In the genomic region with DNA sequence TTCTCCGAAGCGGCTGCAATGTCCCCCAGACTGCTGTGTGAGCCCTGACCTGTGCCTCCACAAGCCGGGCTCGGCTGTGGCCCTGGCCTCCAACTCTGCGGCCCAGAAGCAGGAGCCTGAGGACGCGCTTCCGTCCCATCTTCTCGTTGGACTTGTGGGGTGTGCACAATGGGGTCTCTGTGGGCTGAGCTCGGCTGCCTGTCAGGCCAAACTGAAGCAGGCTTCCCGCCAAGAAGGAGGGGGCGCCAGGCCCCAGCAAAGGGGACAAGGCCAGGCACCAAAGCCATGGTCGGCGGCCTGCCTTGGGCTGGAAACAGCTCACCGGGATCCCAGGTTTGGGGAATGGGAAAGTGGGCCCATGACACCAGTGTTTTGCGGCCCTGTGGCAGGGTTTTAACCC, we compare ENCODE assay signal across 1 cellular context.
TF ChIP-seq lines count a peak whose summit lies in the region.

No MANE protein-coding gene starts in this region.

TF ChIP-seq in WTC11, 78 proteins besides CTCF, POLR2A, EP300 and RAD21 (continued from another document):
- no peak for TF ChIP-seq PRDM15 (CRISPR knock-in tag; IDR thresholded peaks at IDR 0.05)
- TF ChIP-seq PRRX2 (CRISPR knock-in tag; IDR thresholded peaks at IDR 0.05): no peak
- TF ChIP-seq NR1H2 (CRISPR knock-in tag; IDR thresholded peaks at IDR 0.05): no peak
- TF ChIP-seq KAT7 (CRISPR knock-in tag; IDR thresholded peaks at IDR 0.05; ENCODE audit: borderline replicate concordance): no peak
- TF ChIP-seq EMX1 (CRISPR knock-in tag; IDR thresholded peaks at IDR 0.05): no peak
- no peak for TF ChIP-seq TP53 (CRISPR knock-in tag; IDR thresholded peaks at IDR 0.05)
- TF ChIP-seq, protein P1, sequence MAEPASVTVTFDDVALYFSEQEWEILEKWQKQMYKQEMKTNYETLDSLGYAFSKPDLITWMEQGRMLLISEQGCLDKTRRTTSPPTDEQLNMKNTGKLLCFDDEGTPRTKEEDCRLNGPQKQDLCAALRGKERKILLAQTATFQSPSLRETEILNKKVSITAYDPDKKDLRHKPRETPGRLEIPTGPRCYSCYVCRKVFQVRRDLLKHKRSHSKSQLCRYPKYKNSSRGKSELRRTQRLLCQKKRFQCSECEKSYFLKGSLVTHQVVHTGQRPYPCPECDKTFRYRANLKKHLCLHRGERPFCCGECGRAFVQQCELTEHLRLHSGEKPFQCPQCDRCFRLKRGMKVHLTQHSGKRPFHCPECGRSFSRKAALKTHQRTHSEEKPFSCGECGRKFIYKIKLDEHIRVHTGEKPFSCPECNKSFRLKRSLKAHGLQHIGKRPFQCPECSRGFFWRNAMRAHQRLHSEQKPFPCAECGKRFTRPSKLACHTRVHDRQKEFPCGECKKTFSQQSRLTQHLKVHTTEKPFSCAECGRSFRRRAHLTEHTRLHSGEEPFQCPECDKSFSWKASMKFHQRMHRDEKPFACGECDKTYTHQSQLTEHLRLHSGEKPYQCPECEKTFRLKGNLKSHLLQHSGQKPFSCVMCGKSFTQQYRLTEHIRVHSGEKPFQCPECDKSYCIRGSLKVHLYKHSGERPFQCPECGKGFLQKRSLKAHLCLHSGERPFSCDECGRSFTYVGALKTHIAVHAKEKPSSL (CRISPR knock-in tag; conservative IDR thresholded peaks at IDR 0.05): no peak
- TF ChIP-seq, protein P2, sequence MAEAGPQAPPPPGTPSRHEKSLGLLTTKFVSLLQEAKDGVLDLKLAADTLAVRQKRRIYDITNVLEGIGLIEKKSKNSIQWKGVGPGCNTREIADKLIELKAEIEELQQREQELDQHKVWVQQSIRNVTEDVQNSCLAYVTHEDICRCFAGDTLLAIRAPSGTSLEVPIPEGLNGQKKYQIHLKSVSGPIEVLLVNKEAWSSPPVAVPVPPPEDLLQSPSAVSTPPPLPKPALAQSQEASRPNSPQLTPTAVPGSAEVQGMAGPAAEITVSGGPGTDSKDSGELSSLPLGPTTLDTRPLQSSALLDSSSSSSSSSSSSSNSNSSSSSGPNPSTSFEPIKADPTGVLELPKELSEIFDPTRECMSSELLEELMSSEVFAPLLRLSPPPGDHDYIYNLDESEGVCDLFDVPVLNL (CRISPR knock-in tag; IDR thresholded peaks at IDR 0.05; ENCODE audit: borderline replicate concordance, low read depth): no peak
- TF ChIP-seq, protein P3, sequence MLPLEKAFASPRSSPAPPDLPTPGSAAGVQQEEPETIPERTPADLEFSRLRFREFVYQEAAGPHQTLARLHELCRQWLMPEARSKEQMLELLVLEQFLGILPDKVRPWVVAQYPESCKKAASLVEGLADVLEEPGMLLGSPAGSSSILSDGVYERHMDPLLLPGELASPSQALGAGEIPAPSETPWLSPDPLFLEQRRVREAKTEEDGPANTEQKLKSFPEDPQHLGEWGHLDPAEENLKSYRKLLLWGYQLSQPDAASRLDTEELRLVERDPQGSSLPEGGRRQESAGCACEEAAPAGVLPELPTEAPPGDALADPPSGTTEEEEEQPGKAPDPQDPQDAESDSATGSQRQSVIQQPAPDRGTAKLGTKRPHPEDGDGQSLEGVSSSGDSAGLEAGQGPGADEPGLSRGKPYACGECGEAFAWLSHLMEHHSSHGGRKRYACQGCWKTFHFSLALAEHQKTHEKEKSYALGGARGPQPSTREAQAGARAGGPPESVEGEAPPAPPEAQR (CRISPR knock-in tag; IDR thresholded peaks at IDR 0.05): no peak
- no peak for TF ChIP-seq ATF2 (CRISPR knock-in tag; IDR thresholded peaks at IDR 0.05; ENCODE audit: borderline replicate concordance, low read depth)
TF ChIP-seq in WTC11: peak in this region for 0.
